10 cellular contexts compared by ENCODE assay signal in genomic region chr5:140554454-140554853, GRCh38. TPM values are rescaled to one million over a fixed set of nuclear protein-coding genes. Genes with fewer than 3 reads are reported as not detected.
DNase-seq lines count a peak whose midpoint lies in the region; ATAC-seq lines count a peak whose summit lies in the region.
"Had no signal": no experiment of that assay in that cellular context is flagged by ENCODE, and none has a peak within 500 bp of the region (broad histone marks: within the 10 kb centered on the region; RNA-seq: fewer than 3 reads in every experiment).

No MANE protein-coding gene starts in this region.

- H3K4me3 Mint-ChIP-seq in activated naive CD4-positive, alpha-beta T cell treated with anti-CD3 and anti-CD28 coated beads for 36 hours = peak overlapping the region; percentile 51
- H3K4me3 Mint-ChIP-seq in stimulated activated naive CD8-positive, alpha-beta T cell treated with anti-CD3 and anti-CD28 coated beads, Interleukin-15, Interleukin-2, amounts not matched to agents 100 ng/mL and 50 ng/mL, for 24 hours = peak overlapping the region; percentile 93

- DNase-seq in activated naive CD4-positive, alpha-beta T cell treated with anti-CD3 and anti-CD28 coated beads for 36 hours = no peak
- no peak for DNase-seq in activated naive CD4-positive, alpha-beta T cell treated with anti-CD3 and anti-CD28 coated beads, Interleukin-2, amount 50 U/mL, for 16 hours
- DNase-seq in RKO (ENCODE audit: low spot score) = peak; percentile 62
- no peak for DNase-seq in epithelial cell of prostate (ENCODE audit: low read depth, low spot score)
- DNase-seq in left colon = no peak
- DNase-seq in COLO668 (lab: John Stamatoyannopoulos, UW; ENCODE audit: unreplicated experiment) = no peak
- DNase-seq in NCI-H446 treated with DMSO at 0.1 percent for 48 hours (lab: John Stamatoyannopoulos, UW) = no peak
- DNase-seq: activated CD4-positive, alpha-beta T cell treated with anti-CD3 and anti-CD28 coated beads, Interleukin-2, amount 50 U/mL, for 48 hours had no signal

- CTCF ChIA-PET in activated naive CD4-positive, alpha-beta T cell treated with anti-CD3 and anti-CD28 coated beads for 36 hours (lab: Charles Lee) = interaction anchor here (0.5 to 0.9 kb wide), 7 partner anchors 11 to 805 kb away, joined by 3 to 6 read pairs (median 4); no protein-coding TSS in a partner anchor

- H3K27me3 Mint-ChIP-seq in activated naive CD4-positive, alpha-beta T cell treated with anti-CD3 and anti-CD28 coated beads for 36 hours (ENCODE audit: low read depth) = no peaks in the 10 kb centered on the region
- no peaks in the 10 kb centered on the region for H3K27me3 Mint-ChIP-seq in stimulated activated naive CD8-positive, alpha-beta T cell treated with anti-CD3 and anti-CD28 coated beads, Interleukin-15, Interleukin-2, amounts not matched to agents 100 ng/mL and 50 ng/mL, for 24 hours

- H3K27ac Mint-ChIP-seq in activated naive CD4-positive, alpha-beta T cell treated with anti-CD3 and anti-CD28 coated beads for 36 hours = peak overlapping the region; percentile 89
- peak overlapping the region; percentile 93 for H3K27ac Mint-ChIP-seq in stimulated activated naive CD8-positive, alpha-beta T cell treated with anti-CD3 and anti-CD28 coated beads, Interleukin-15, Interleukin-2, amounts not matched to agents 100 ng/mL and 50 ng/mL, for 24 hours

- ATAC-seq in left colon = no peak

- intact Hi-C loops in activated naive CD4-positive, alpha-beta T cell treated with anti-CD3 and anti-CD28 coated beads for 36 hours (cut with micrococcal nuclease) = loop anchor here (5.0 to 10.0 kb wide), 2 partner anchors 302 to 1260 kb away; partner anchors contain the start of gene MATR3
- intact Hi-C loops in left colon (cut with DNase I, micrococcal nuclease) = no loop called here

- H3K27ac ChIP-seq in epithelial cell of prostate = peak overlapping the region; percentile 73

- peaks cover 71% of the 10 kb centered on the region for H3K4me1 Mint-ChIP-seq in activated naive CD4-positive, alpha-beta T cell treated with anti-CD3 and anti-CD28 coated beads for 36 hours (ENCODE audit: low read depth)
- peaks cover 68% of the 10 kb centered on the region for H3K4me1 Mint-ChIP-seq in stimulated activated naive CD8-positive, alpha-beta T cell treated with anti-CD3 and anti-CD28 coated beads, Interleukin-15, Interleukin-2, amounts not matched to agents 100 ng/mL and 50 ng/mL, for 24 hours (ENCODE audit: low read depth)

- no peaks in the 10 kb centered on the region for H3K9me3 Mint-ChIP-seq in activated naive CD4-positive, alpha-beta T cell treated with anti-CD3 and anti-CD28 coated beads for 36 hours
- H3K9me3 Mint-ChIP-seq in stimulated activated naive CD8-positive, alpha-beta T cell treated with anti-CD3 and anti-CD28 coated beads, Interleukin-15, Interleukin-2, amounts not matched to agents 100 ng/mL and 50 ng/mL, for 24 hours = no peaks in the 10 kb centered on the region

- H3K36me3 Mint-ChIP-seq in activated naive CD4-positive, alpha-beta T cell treated with anti-CD3 and anti-CD28 coated beads for 36 hours (ENCODE audit: low read depth) = peaks cover 39% of the 10 kb centered on the region
- peaks cover 55% of the 10 kb centered on the region for H3K36me3 Mint-ChIP-seq in stimulated activated naive CD8-positive, alpha-beta T cell treated with anti-CD3 and anti-CD28 coated beads, Interleukin-15, Interleukin-2, amounts not matched to agents 100 ng/mL and 50 ng/mL, for 24 hours (ENCODE audit: low read depth)

RNA-seq across cellular contexts. Expression of gene SRA1, which starts 2.8 kb away (rescaled TPM):
- total RNA-seq in activated naive CD4-positive, alpha-beta T cell treated with anti-CD3 and anti-CD28 coated beads for 36 hours = 10 to 100 TPM; 38.0 to 39.6 TPM
- total RNA-seq in left colon = 10 to 100 TPM; 25.1 to 39.0 TPM

RNA-seq across cellular contexts. Expression of gene EIF4EBP3, which starts 7.0 kb away (rescaled TPM):
- total RNA-seq in activated naive CD4-positive, alpha-beta T cell treated with anti-CD3 and anti-CD28 coated beads for 36 hours = 10 to 100 TPM; 27.2 to 28.5 TPM
- 10 to 100 TPM; 27.2 to 32.9 TPM for total RNA-seq in left colon
- total RNA-seq: HT1080 had no signal

RNA-seq across cellular contexts. Expression of gene APBB3, which starts 9.9 kb away (rescaled TPM):
- 10 to 100 TPM; 15.4 to 16.5 TPM for total RNA-seq in activated naive CD4-positive, alpha-beta T cell treated with anti-CD3 and anti-CD28 coated beads for 36 hours
- 10 to 100 TPM; 19.6 to 26.5 TPM for total RNA-seq in left colon

RNA-seq across cellular contexts. Expression of gene SLC35A4, which starts 10.2 kb away (rescaled TPM):
- 10 to 100 TPM; 57.1 to 60.1 TPM for total RNA-seq in activated naive CD4-positive, alpha-beta T cell treated with anti-CD3 and anti-CD28 coated beads for 36 hours
- 100 to 1,000 TPM in 1 of 2 donors, 10 to 100 TPM in 1; 89.7 to 121 TPM for total RNA-seq in left colon
